In the genomic region with DNA sequence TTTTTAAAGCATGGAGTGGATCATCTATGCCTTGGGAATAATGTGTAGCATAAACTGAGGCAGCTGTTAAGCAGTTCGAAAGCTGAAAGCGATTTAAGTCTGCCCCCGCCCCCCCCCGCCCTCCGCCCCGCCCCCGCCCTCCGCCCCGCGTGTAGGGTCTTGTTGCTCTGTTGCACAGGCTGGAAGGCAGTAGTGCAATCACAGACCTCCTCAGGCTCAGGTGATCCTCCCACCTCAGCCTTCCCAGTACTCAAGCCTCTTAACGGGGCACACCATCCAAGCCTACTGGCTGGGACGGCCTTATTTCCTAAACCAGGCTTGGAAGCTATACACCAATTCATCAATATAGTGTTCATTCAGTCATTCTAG, we compare ENCODE assay signal across 12 cellular contexts. TPM values are rescaled to one million over a fixed set of nuclear protein-coding genes. Genes with fewer than 3 reads are reported as not detected.
A peak's percentile ranks its signal among the peaks of the same experiment; 100 is the strongest.
DNase-seq lines count a peak whose midpoint lies in the region; ATAC-seq and TF ChIP-seq lines count a peak whose summit lies in the region.
"Had no signal": no experiment of that assay in that cellular context is flagged by ENCODE, and none has a peak within 500 bp of the region (broad histone marks: within the 10 kb centered on the region; RNA-seq: fewer than 3 reads in every experiment).

No MANE protein-coding gene starts in this region.

- H3K4ac ChIP-seq in mesenchymal stem cell (ENCODE audit: low read depth in 1 of 2, low read length in 2 of 2): no peak overlapping the region

- H3K27ac ChIP-seq in duodenal mucosa (ENCODE audit: low read depth, low read length) (no peak overlapping the region), mesenchymal stem cell (ENCODE audit: low read length, poor library complexity, severe bottlenecking) (no peak overlapping the region), transverse colon (peak overlapping the region in 3 of 4 donors; percentile 79 to 83 (median 83))
- H3K27ac ChIP-seq in CD8-positive, alpha-beta T cell (ENCODE audit: low read depth, low read length): no peak overlapping the region

- peak overlapping the region in 1 of 2 donors; percentile 69 for H3K9ac ChIP-seq in duodenal mucosa (ENCODE audit: low read depth in 1 of 2, low read length in 2 of 2)
- peak overlapping the region; percentile 84 for H3K9ac ChIP-seq in mesenchymal stem cell (ENCODE audit: low read length)

- peak overlapping the region; percentile 76 to 78 for H3K4me3 ChIP-seq in duodenal mucosa (ENCODE audit: low read depth in 1 of 2, low read length in 2 of 2)
- peak overlapping the region in 1 of 2 experiments; percentile 83 for H3K4me3 ChIP-seq in mesenchymal stem cell (ENCODE audit: insufficient read depth in 1 of 2, low read depth in 1 of 2, low read length in 2 of 2)
- peak overlapping the region in 3 of 4 donors; percentile 58 to 80 (median 58) for H3K4me3 ChIP-seq in transverse colon
- no peak overlapping the region for H3K4me3 ChIP-seq in CD8-positive, alpha-beta T cell (ENCODE audit: low read depth, low read length)

- TF ChIP-seq POLR2A in transverse colon (IDR thresholded peaks at IDR 0.05): no peak

- POLR2A ChIA-PET in CD8-positive, alpha-beta T cell (lab: Charles Lee): no interaction called here

- DNase-seq in NCI-H748 (lab: John Stamatoyannopoulos, UW; ENCODE audit: unreplicated experiment) (peak; percentile 38), NCI-H748 treated with DMSO at 0.1 percent for 48 hours (lab: John Stamatoyannopoulos, UW) (no peak), mesenchymal stem cell (no peak), transverse colon (no peak)
- no peak for DNase-seq in CD8-positive, alpha-beta T cell
- no peak for DNase-seq in stimulated activated CD4-positive, alpha-beta T cell treated with anti-CD3 and anti-CD28 coated beads, Interleukin-12 subunit alpha, Interleukin-12 subunit beta, amount 100 ng/mL, for 4 hours
- DNase-seq: activated CD4-positive, alpha-beta memory T cell treated with anti-CD3 and anti-CD28 coated beads for 36 hours; amniotic stem cell; NCI-H187 treated with DMSO at 0.1 percent for 48 hours; SIG-M5 had no signal

- H3K18ac ChIP-seq in mesenchymal stem cell (ENCODE audit: low read depth in 1 of 2, low read length in 2 of 2): peak overlapping the region in 1 of 2 experiments; percentile 86

- intact Hi-C loops in transverse colon (cut with DNase I; ENCODE audit: low total_unique reads): no loop called here
- intact Hi-C loops in CD8-positive, alpha-beta T cell (cut with DNase I, micrococcal nuclease): no loop called here

- ATAC-seq in CD8-positive, alpha-beta T cell: no peak
- no peak for ATAC-seq in GM21737 (IDR thresholded peaks at IDR 0.05; ENCODE audit: unreplicated experiment)

- H3K9me3 Mint-ChIP-seq in CD8-positive, alpha-beta T cell: no peaks in the 10 kb centered on the region
- H3K9me3 Mint-ChIP-seq: activated CD4-positive, alpha-beta memory T cell treated with anti-CD3 and anti-CD28 coated beads for 36 hours had no signal

- H2BK12ac ChIP-seq in mesenchymal stem cell (ENCODE audit: low read length in 2 of 2): no peak overlapping the region

- H4K8ac ChIP-seq in mesenchymal stem cell (ENCODE audit: low read length): no peak overlapping the region

- in situ Hi-C loops in transverse colon (cut with MboI; ENCODE audit: low pct_ligation_motif_present in 1 of 4, low pct_unique_long_range_greater_than_20kb in 1 of 4, low sequenced_read_pairs in 3 of 4): no loop called here

- no peak overlapping the region for H3K4me3 Mint-ChIP-seq in CD8-positive, alpha-beta T cell
- H3K4me3 Mint-ChIP-seq: activated CD4-positive, alpha-beta memory T cell treated with anti-CD3 and anti-CD28 coated beads for 36 hours had no signal

- WGBS in mesenchymal stem cell: 30% methylated on average over 8 of the region's 12 CpGs
- WGBS in transverse colon (ENCODE audit: low coverage in 1 of 2), 2 donors: 13 to 35% methylated on average over 3 to 12 of the region's 12 CpGs

- no peak overlapping the region for H2BK120ac ChIP-seq in mesenchymal stem cell (ENCODE audit: low read depth, low read length)

- H3K9me3 ChIP-seq in duodenal mucosa (ENCODE audit: control insufficient read depth in 1 of 2, low read length in 2 of 2) (no peaks in the 10 kb centered on the region), mesenchymal stem cell (ENCODE audit: control insufficient read depth, low read length) (no peaks in the 10 kb centered on the region), transverse colon (no peaks in the 10 kb centered on the region)
- no peaks in the 10 kb centered on the region for H3K9me3 ChIP-seq in CD8-positive, alpha-beta T cell (ENCODE audit: low read length)

- H4K91ac ChIP-seq in mesenchymal stem cell (ENCODE audit: low read length): no peak overlapping the region

- TF ChIP-seq EP300 in transverse colon (IDR thresholded peaks at IDR 0.05; ENCODE audit: low read depth): no peak

- H3K27me3 Mint-ChIP-seq in CD8-positive, alpha-beta T cell (ENCODE audit: low read depth): peaks cover 24% of the 10 kb centered on the region

- H3K36me3 Mint-ChIP-seq in CD8-positive, alpha-beta T cell: no peaks in the 10 kb centered on the region

- no peak overlapping the region for H3K14ac ChIP-seq in mesenchymal stem cell (ENCODE audit: low read length in 2 of 2)

- H2AFZ ChIP-seq in mesenchymal stem cell (ENCODE audit: low read depth, low read length): no peak overlapping the region

- no peaks in the 10 kb centered on the region for H3K27me3 ChIP-seq in duodenal mucosa (ENCODE audit: control insufficient read depth in 1 of 2, insufficient read depth in 2 of 2, low read length in 2 of 2)
- H3K27me3 ChIP-seq in mesenchymal stem cell (ENCODE audit: control insufficient read depth in 1 of 2, insufficient read depth in 1 of 2, low read length in 2 of 2): no peaks in the 10 kb centered on the region
- no peaks in the 10 kb centered on the region for H3K27me3 ChIP-seq in transverse colon
- no peaks in the 10 kb centered on the region for H3K27me3 ChIP-seq in CD8-positive, alpha-beta T cell (ENCODE audit: insufficient read depth, low read length)

- no peak overlapping the region for H3K27ac Mint-ChIP-seq in CD8-positive, alpha-beta T cell
- H3K27ac Mint-ChIP-seq: activated CD4-positive, alpha-beta memory T cell treated with anti-CD3 and anti-CD28 coated beads for 36 hours had no signal

- H3K36me3 ChIP-seq in duodenal mucosa (ENCODE audit: control insufficient read depth in 1 of 2, insufficient read depth in 2 of 2, low read length in 2 of 2): no peaks in the 10 kb centered on the region
- no peaks in the 10 kb centered on the region for H3K36me3 ChIP-seq in mesenchymal stem cell (ENCODE audit: control insufficient read depth in 1 of 2, insufficient read depth in 2 of 2, low read depth in 1 of 2, low read length in 2 of 2)
- H3K36me3 ChIP-seq in transverse colon: no peaks in the 10 kb centered on the region
- no peaks in the 10 kb centered on the region for H3K36me3 ChIP-seq in CD8-positive, alpha-beta T cell (ENCODE audit: insufficient read depth, low read length)

- TF ChIP-seq CTCF in transverse colon (IDR thresholded peaks at IDR 0.05): no peak
- no peak for TF ChIP-seq CTCF in CD8-positive, alpha-beta T cell (IDR thresholded peaks at IDR 0.05)

- H3K23ac ChIP-seq in mesenchymal stem cell (ENCODE audit: low read length in 2 of 2): no peak overlapping the region

- CTCF ChIA-PET in CD8-positive, alpha-beta T cell (lab: Charles Lee): no interaction called here

- H3K79me1 ChIP-seq in mesenchymal stem cell (replicated peaks; ENCODE audit: low read length, poor library complexity, severe bottlenecking): peaks cover 6% of the 10 kb centered on the region

- H2BK5ac ChIP-seq in mesenchymal stem cell (ENCODE audit: low read depth, low read length, poor library complexity, severe bottlenecking): no peak overlapping the region

- no peak overlapping the region for H3K4me2 ChIP-seq in mesenchymal stem cell (ENCODE audit: low read length, poor library complexity, severe bottlenecking)

- H3K4me1 ChIP-seq in duodenal mucosa (ENCODE audit: control insufficient read depth in 1 of 2, insufficient read depth in 2 of 2, low read length in 2 of 2): peaks cover 14 to 19% of the 10 kb centered on the region in 2 donors
- H3K4me1 ChIP-seq in mesenchymal stem cell (ENCODE audit: control insufficient read depth, insufficient read depth, low read depth, low read length): peaks cover 5% of the 10 kb centered on the region
- H3K4me1 ChIP-seq in transverse colon: peaks cover 0 to 33% (median 23%) of the 10 kb centered on the region in 4 donors
- H3K4me1 ChIP-seq in CD8-positive, alpha-beta T cell (ENCODE audit: insufficient read depth, low read length): peaks cover 9% of the 10 kb centered on the region

- no peak overlapping the region for H2AK5ac ChIP-seq in mesenchymal stem cell (ENCODE audit: low read length, severe bottlenecking)

- no peak overlapping the region for H2BK15ac ChIP-seq in mesenchymal stem cell (ENCODE audit: low read depth, poor library complexity, severe bottlenecking)

- H3K4me1 Mint-ChIP-seq in CD8-positive, alpha-beta T cell (ENCODE audit: low read depth): peaks cover 7% of the 10 kb centered on the region

RNA-seq across cellular contexts. Expression of gene ANKDD1B, which starts 0.9 kb away (rescaled TPM):
- 0.07 TPM for polyA plus RNA-seq in mesenchymal stem cell (2013, experiment 1 of 2)
- polyA plus RNA-seq in mesenchymal stem cell (2013, experiment 2 of 2): 0.08 TPM
- total RNA-seq in transverse colon: 10 to 100 TPM in 3 of 4 donors, 1 to 10 TPM in 1; 3.6 to 20.6 (median 13.9) TPM
- total RNA-seq in CD8-positive, alpha-beta T cell: not detected
- total RNA-seq: activated CD4-positive, alpha-beta memory T cell treated with anti-CD3 and anti-CD28 coated beads for 36 hours had no signal

Comparison
In these comparisons a context has a peak if more than half of its experiments do, and no peak if none do; other contexts are left out.
1. H3K27ac ChIP-seq: peak in transverse colon (3 of 4); none in duodenal mucosa (single experiment), mesenchymal stem cell (single experiment) and CD8-positive, alpha-beta T cell (single experiment).
2. RNA of gene ANKDD1B, which starts 0.9 kb away (total RNA-seq): 3.6 to 20.6 TPM in transverse colon; not detected in CD8-positive, alpha-beta T cell; every median in the first group is over 4 times any median in the second.